In genomic region chr2:238169708-238170251, GRCh38 we compare ENCODE assay signal across 8 cellular contexts. TPM values are rescaled to one million over a fixed set of nuclear protein-coding genes. Genes with fewer than 3 reads are reported as not detected.
DNase-seq lines count a peak whose midpoint lies in the region; ATAC-seq, FAIRE-seq and TF ChIP-seq lines count a peak whose summit lies in the region.

No MANE protein-coding gene starts in this region.

- no peaks in the 10 kb centered on the region for H3K9me1 ChIP-seq in endothelial cell of umbilical vein (replicated peaks; ENCODE audit: control insufficient read depth, extremely low read depth, insufficient read depth, low read length)

- DNase-seq in NCI-H226: peak; percentile 94
- DNase-seq in endothelial cell of umbilical vein (ENCODE audit: low read depth, low spot score): peak; percentile 81
- DNase-seq in non-pigmented ciliary epithelial cell (ENCODE audit: low read depth): peak; percentile 93
- no peak for DNase-seq in SIG-M5 (lab: John Stamatoyannopoulos, UW)
- DNase-seq in KBM-7: no peak
- no peak for DNase-seq in NK-92 treated with Interleukin-12 subunit alpha and Interleukin-12 subunit beta, amount 100 ng/mL, for 24 hours (lab: John Stamatoyannopoulos, UW)

- no peak for TF ChIP-seq CTCF in C4-2B (conservative IDR thresholded peaks at IDR 0.05)
- TF ChIP-seq CTCF in endothelial cell of umbilical vein (IDR thresholded peaks at IDR 0.05; ENCODE audit: extremely low read depth in 1 of 2, insufficient read depth in 1 of 2, low read depth in 1 of 2, low read length in 2 of 2): no peak

- no TSS peak for BruUV-seq in endothelial cell of umbilical vein (replicated peaks; lab: Mats Ljungman, UMichigan)

- TF ChIP-seq POLR2A in endothelial cell of umbilical vein (IDR thresholded peaks at IDR 0.05; ENCODE audit: low read depth, low read length): no peak

- H3K4me3 ChIP-seq in endothelial cell of umbilical vein (replicated peaks in 1 of 3; ENCODE audit: insufficient read depth in 1 of 3, low read depth in 1 of 3, low read length in 3 of 3): no peak overlapping the region

- H3K4me2 ChIP-seq in endothelial cell of umbilical vein (ENCODE audit: insufficient read depth, low read length): peak overlapping the region; percentile 14

- H3K9ac ChIP-seq in endothelial cell of umbilical vein (replicated peaks; ENCODE audit: extremely low read depth, insufficient read depth, low read length): peak overlapping the region; percentile 48

- no peak overlapping the region for H2AFZ ChIP-seq in endothelial cell of umbilical vein (ENCODE audit: low read depth, low read length)

- intact Hi-C loops in endothelial cell of umbilical vein (cut with micrococcal nuclease): loop anchor here (1.0 kb wide), 1 partner anchor 34 kb away; the partner anchor contains the start of gene ILKAP

- no peaks in the 10 kb centered on the region for H3K27me3 ChIP-seq in endothelial cell of umbilical vein (ENCODE audit: control insufficient read depth in 2 of 2, insufficient read depth in 2 of 2, low read length in 2 of 2)

- CTCF ChIA-PET in endothelial cell of umbilical vein (lab: Charles Lee): interaction anchor here (0.6 to 2.2 kb wide), 5 partner anchors 10 to 312 kb away, joined by 3 to 13 read pairs (median 5); partner anchors contain the start of gene ERFE

- POLR2A ChIA-PET in endothelial cell of umbilical vein (lab: Charles Lee): interaction anchor here (1.1 kb wide), 1 partner anchor 61 kb away, joined by 3 read pairs; no protein-coding TSS in a partner anchor

- peak overlapping the region; percentile 9; the same call in 1 of the 2 replicates for H3K27ac ChIP-seq in C4-2B
- peak overlapping the region; percentile 89 for H3K27ac ChIP-seq in endothelial cell of umbilical vein (ENCODE audit: insufficient read depth, low read depth, low read length)

- H3K36me3 ChIP-seq in endothelial cell of umbilical vein (ENCODE audit: control insufficient read depth in 2 of 2, extremely low read depth in 1 of 2, insufficient read depth in 2 of 2, low read length in 2 of 2): peaks cover 10 to 22% of the 10 kb centered on the region in 2 experiments

- no peaks in the 10 kb centered on the region for H3K79me2 ChIP-seq in endothelial cell of umbilical vein (ENCODE audit: control insufficient read depth, insufficient read depth, low read length)

- no peaks in the 10 kb centered on the region for H3K9me3 ChIP-seq in endothelial cell of umbilical vein (replicated peaks; ENCODE audit: control insufficient read depth, insufficient read depth, low read length)

- peaks cover 29% of the 10 kb centered on the region for H3K4me1 ChIP-seq in endothelial cell of umbilical vein (ENCODE audit: control insufficient read depth, extremely low read depth, insufficient read depth, low read length)

- FAIRE-seq in endothelial cell of umbilical vein (lab: Jason Lieb, UNC): peak; percentile 98

- no peak for ATAC-seq in HG02840 (IDR thresholded peaks at IDR 0.05; ENCODE audit: low FRiP score, unreplicated experiment)

- no peaks in the 10 kb centered on the region for H4K20me1 ChIP-seq in endothelial cell of umbilical vein (replicated peaks; ENCODE audit: control insufficient read depth, extremely low read depth, insufficient read depth, low read length)

- dilution Hi-C loops in endothelial cell of umbilical vein (cut with MboI; ENCODE audit: extremely low pct_ligation_motif_present, low sequenced_read_pairs): no loop called here

- in situ Hi-C loops in KBM-7 (cut with MboI; ENCODE audit: low pct_unique_long_range_greater_than_20kb, low sequenced_read_pairs): no loop called here

TF ChIP-seq in endothelial cell of umbilical vein, 7 proteins besides CTCF, POLR2A, EP300 and RAD21:
- TF ChIP-seq EZH2 (IDR thresholded peaks at IDR 0.05; ENCODE audit: borderline replicate concordance, low read depth, low read length, severe bottlenecking) (no peak), FOS (IDR thresholded peaks at IDR 0.05; ENCODE audit: borderline replicate concordance, insufficient read depth, low read length) (peak; percentile 73), JUN (IDR thresholded peaks at IDR 0.05; ENCODE audit: borderline replicate concordance, insufficient read depth, insufficient read length, low read depth) (peak; percentile 79), POLR2AphosphoS5 (IDR thresholded peaks at IDR 0.05; ENCODE audit: insufficient read depth, low read depth, low read length) (peak; percentile 46)
TF ChIP-seq in endothelial cell of umbilical vein: peak in this region for 3.

RNA-seq across cellular contexts. Expression of gene ERFE, which starts 11.0 kb away (rescaled TPM):
- 0.46 and 1.2 TPM in 2 replicates for total RNA-seq in endothelial cell of umbilical vein
- polyA plus RNA-seq in endothelial cell of umbilical vein: 0.48 and 0.65 TPM in 2 replicates
- 0.30 and 0.79 TPM in 2 replicates for polyA plus RNA-seq in endothelial cell of umbilical vein (2011; cell fraction: cytosol; rRNA removed)
- 0.82 and 1.0 TPM in 2 replicates for polyA plus RNA-seq in endothelial cell of umbilical vein (2011; cell fraction: nucleus; rRNA removed)
- polyA plus RNA-seq in endothelial cell of umbilical vein (2012): 0.21 and 0.41 TPM in 2 replicates
- polyA minus RNA-seq in endothelial cell of umbilical vein: 0.34 and 0.91 TPM in 2 replicates
- 1.6 TPM for polyA minus RNA-seq in endothelial cell of umbilical vein (2011; cell fraction: cytosol; rRNA and poly(A)+ RNA removed)
- polyA minus RNA-seq in endothelial cell of umbilical vein (2011; cell fraction: nucleus; rRNA and poly(A)+ RNA removed): not detected in 2 replicates

RNA-seq across cellular contexts. Expression of gene KLHL30, which starts 31.3 kb away (rescaled TPM):
- not detected in 2 replicates for total RNA-seq in endothelial cell of umbilical vein
- polyA plus RNA-seq in endothelial cell of umbilical vein: not detected in 2 replicates
- polyA plus RNA-seq in endothelial cell of umbilical vein (2011; cell fraction: cytosol; rRNA removed): not detected in 2 replicates
- not detected in 2 replicates for polyA plus RNA-seq in endothelial cell of umbilical vein (2011; cell fraction: nucleus; rRNA removed)
- polyA plus RNA-seq in endothelial cell of umbilical vein (2012): not detected in 2 replicates
- polyA minus RNA-seq in endothelial cell of umbilical vein: not detected in 2 replicates
- polyA minus RNA-seq in endothelial cell of umbilical vein (2011; cell fraction: cytosol; rRNA and poly(A)+ RNA removed): not detected
- polyA minus RNA-seq in endothelial cell of umbilical vein (2011; cell fraction: nucleus; rRNA and poly(A)+ RNA removed): not detected in 2 replicates

RNA-seq across cellular contexts. Expression of gene ILKAP, which starts 33.7 kb away (rescaled TPM):
- 47.5 and 49.2 TPM in 2 replicates for total RNA-seq in endothelial cell of umbilical vein
- 37.8 and 49.8 TPM in 2 replicates for polyA plus RNA-seq in endothelial cell of umbilical vein
- polyA plus RNA-seq in endothelial cell of umbilical vein (2011; cell fraction: cytosol; rRNA removed): 34.5 and 35.5 TPM in 2 replicates
- polyA plus RNA-seq in endothelial cell of umbilical vein (2011; cell fraction: nucleus; rRNA removed): 109 and 114 TPM in 2 replicates
- polyA plus RNA-seq in endothelial cell of umbilical vein (2012): 24.5 and 32.8 TPM in 2 replicates
- polyA minus RNA-seq in endothelial cell of umbilical vein: 42.0 and 47.4 TPM in 2 replicates
- 16.5 TPM for polyA minus RNA-seq in endothelial cell of umbilical vein (2011; cell fraction: cytosol; rRNA and poly(A)+ RNA removed)
- 49.9 and 52.2 TPM in 2 replicates for polyA minus RNA-seq in endothelial cell of umbilical vein (2011; cell fraction: nucleus; rRNA and poly(A)+ RNA removed)

Comparison
In these comparisons a context has a peak if more than half of its experiments do, and no peak if none do; other contexts are left out.
1. DNase-seq: peak in NCI-H226 (single experiment), endothelial cell of umbilical vein (single experiment) and non-pigmented ciliary epithelial cell (single experiment); none in SIG-M5 (single experiment), KBM-7 (single experiment) and NK-92 treated with Interleukin-12 subunit alpha and Interleukin-12 subunit beta, amount 100 ng/mL, for 24 hours (single experiment).